In the genomic region with DNA sequence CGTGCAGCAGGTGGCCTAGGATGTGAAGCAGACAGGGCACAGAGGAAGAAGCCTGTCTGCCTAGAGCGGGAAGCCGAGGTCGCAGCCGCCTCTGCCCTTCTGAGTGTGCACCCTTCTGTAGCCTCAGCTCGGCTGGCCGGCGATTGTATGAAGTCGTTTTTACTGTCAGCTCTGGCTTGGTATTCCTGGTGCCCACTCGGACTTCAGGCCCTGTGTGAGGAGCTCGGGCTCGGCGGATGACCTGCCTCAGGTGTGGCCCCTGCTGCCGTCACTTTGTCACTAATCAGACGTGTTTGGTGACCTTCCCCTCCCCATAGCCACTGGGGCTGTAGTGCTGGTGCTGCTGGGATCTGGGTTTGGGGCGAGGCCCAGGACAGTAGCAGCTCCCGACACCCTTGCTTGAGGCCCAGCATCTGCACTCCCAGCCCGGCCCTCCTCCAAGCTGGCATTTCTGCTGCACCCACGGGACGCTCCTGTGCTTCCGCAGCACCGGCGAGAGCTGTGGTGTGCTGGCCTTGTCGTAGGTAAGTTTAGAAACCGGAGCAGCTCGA, we compare ENCODE assay signal across 13 cellular contexts. TPM values are rescaled to one million over a fixed set of nuclear protein-coding genes. Genes with fewer than 3 reads are reported as not detected.
A peak's percentile ranks its signal among the peaks of the same experiment; 100 is the strongest.
DNase-seq lines count a peak whose midpoint lies in the region; ATAC-seq, FAIRE-seq and TF ChIP-seq lines count a peak whose summit lies in the region.
"Had no signal": no experiment of that assay in that cellular context is flagged by ENCODE, and none has a peak within 500 bp of the region (broad histone marks: within the 10 kb centered on the region; RNA-seq: fewer than 3 reads in every experiment).

No MANE protein-coding gene starts in this region.

- H3K9ac ChIP-seq in NT2/D1 (ENCODE audit: insufficient read length, low read depth) (peak overlapping the region; percentile 38), H1 (replicated peaks in 1 of 4; ENCODE audit: extremely low read depth in 1 of 4, low read depth in 3 of 4, low read length in 3 of 4) (0 out of 7 replicates have a peak overlapping the region, but pooled peaks of 1 of the 4 experiments have one; percentile 6), stomach smooth muscle (ENCODE audit: low read length in 2 of 2) (peak overlapping the region; percentile 16 to 36)

- no peak for TF ChIP-seq EP300 in H1 (IDR thresholded peaks at IDR 0.05; ENCODE audit: borderline replicate concordance in 1 of 2, low read depth in 2 of 2, low read length in 2 of 2)

- no peak overlapping the region for H3K56ac ChIP-seq in H1 (replicated peaks; ENCODE audit: insufficient read length, low read depth, low read length)

- no peak overlapping the region for H3K23ac ChIP-seq in H1 (ENCODE audit: insufficient read length)

- H3K36me3 ChIP-seq in NT2/D1 (ENCODE audit: insufficient read depth, insufficient read length, low read length) (peaks cover 94% of the 10 kb centered on the region), H1 (ENCODE audit: control insufficient read depth in 2 of 4, insufficient read depth in 4 of 4, low read length in 3 of 4) (peaks cover 12 to 39% (median 22%) of the 10 kb centered on the region in 4 experiments), lower lobe of right lung (peaks cover 36% of the 10 kb centered on the region), stomach smooth muscle (ENCODE audit: control insufficient read depth in 2 of 2, insufficient read depth in 2 of 2, low read length in 2 of 2) (peaks cover 0 to 2% of the 10 kb centered on the region in 2 donors)

- H4K20me1 ChIP-seq in H1 (replicated peaks in 1 of 2; ENCODE audit: control insufficient read depth in 1 of 2, insufficient read depth in 2 of 2, low read length in 2 of 2), result peaks cover 19 to 47% of the 10 kb centered on the region in 2 experiments

- no peak overlapping the region for H2AFZ ChIP-seq in H1 (ENCODE audit: low read length)

- H3K4me1 ChIP-seq in NT2/D1 (ENCODE audit: insufficient read depth, insufficient read length) (peaks cover 40% of the 10 kb centered on the region), H1 (replicated peaks in 1 of 4; ENCODE audit: control insufficient read depth in 3 of 4, insufficient read depth in 4 of 4, low read length in 3 of 4) (no peaks in the 10 kb centered on the region), lower lobe of right lung (peaks cover 31% of the 10 kb centered on the region), stomach smooth muscle (ENCODE audit: control insufficient read depth, insufficient read depth, low read length) (peaks cover 71% of the 10 kb centered on the region)

- H3K79me1 ChIP-seq in H1 (ENCODE audit: low read depth, low read length), result peaks cover 24% of the 10 kb centered on the region

- H3K23me2 ChIP-seq in H1 (ENCODE audit: low read depth, low read length), result no peaks in the 10 kb centered on the region

- H2BK5ac ChIP-seq in H1 (ENCODE audit: low read depth, low read length), result no peak overlapping the region

- TF ChIP-seq CTCF in H1 (IDR thresholded peaks at IDR 0.05; ENCODE audit: control extremely low read depth in 1 of 3, insufficient read depth in 1 of 3, low read depth in 1 of 3, low read length in 3 of 3), result no peak
- TF ChIP-seq CTCF in lower lobe of right lung (IDR thresholded peaks at IDR 0.05), result no peak
- no peak for TF ChIP-seq CTCF in D721Med (IDR thresholded peaks at IDR 0.05; ENCODE audit: insufficient read depth, missing control alignments)

- H4K91ac ChIP-seq in H1 (replicated peaks; ENCODE audit: insufficient read length, low read length), result no peak overlapping the region

- TF ChIP-seq POLR2A in H1 (IDR thresholded peaks at IDR 0.05; ENCODE audit: control extremely low read depth in 1 of 2, low read depth in 2 of 2, low read length in 2 of 2), result no peak

- no peak overlapping the region for H2BK120ac ChIP-seq in H1 (replicated peaks; ENCODE audit: low read depth, low read length)

- FAIRE-seq in H1 (lab: Jason Lieb, UNC) (no peak), D721Med (lab: Jason Lieb, UNC) (no peak)

- DNase-seq in NT2/D1 (ENCODE audit: low read depth, low spot score) (no peak), H1 (ENCODE audit: low read depth in 1 of 2, low spot score in 2 of 2) (no peak), lower lobe of right lung (peak; percentile 47), D721Med (ENCODE audit: insufficient read length, low spot score) (no peak), NCI-H2107 (lab: John Stamatoyannopoulos, UW) (no peak)
- DNase-seq: activated naive CD4-positive, alpha-beta T cell; DMS79 treated with DMSO at 0.1 percent for 48 hours; NCI-H1694; NCI-H526 treated with DMSO at 0.1 percent for 48 hours had no signal

- no peak overlapping the region for H3K4ac ChIP-seq in H1 (replicated peaks; ENCODE audit: insufficient read length, low read depth, low read length)

- H3K9me3 ChIP-seq in NT2/D1 (ENCODE audit: insufficient read depth, low read length) (no peaks in the 10 kb centered on the region), H1 (ENCODE audit: insufficient read depth in 2 of 2, low read depth in 1 of 2, low read length in 1 of 2) (no peaks in the 10 kb centered on the region), lower lobe of right lung (no peaks in the 10 kb centered on the region), stomach smooth muscle (ENCODE audit: control insufficient read depth in 2 of 2, low read length in 2 of 2) (no peaks in the 10 kb centered on the region)

- H4K5ac ChIP-seq in H1 (ENCODE audit: insufficient read length, low read depth, low read length), result no peak overlapping the region

- H3K79me2 ChIP-seq in H1 (ENCODE audit: control insufficient read depth in 1 of 2, insufficient read depth in 2 of 2, low read length in 2 of 2), result peaks cover 0 to 57% of the 10 kb centered on the region in 2 experiments; a peak in 2 of 4 replicates

- POLR2A ChIA-PET in H1 (lab: Charles Lee; ENCODE audit: partially characterized antibody), result interaction anchor here (0.6 to 1.7 kb wide), 6 partner anchors 9 to 439 kb away, joined by 3 to 8 read pairs (median 3); no protein-coding TSS in a partner anchor

- H3K4me3 ChIP-seq in NT2/D1 (ENCODE audit: insufficient read length, low read depth) (no peak overlapping the region), H1 (ENCODE audit: extremely low read depth in 1 of 4, insufficient read depth in 2 of 4, low read depth in 3 of 4, low read length in 4 of 4) (no peak overlapping the region), lower lobe of right lung (no peak overlapping the region), stomach smooth muscle (ENCODE audit: low read length in 2 of 2) (peak overlapping the region in 1 of 2 donors; percentile 60)

- no peaks in the 10 kb centered on the region for H3K27me3 ChIP-seq in NT2/D1 (ENCODE audit: insufficient read depth, insufficient read length)
- no peaks in the 10 kb centered on the region for H3K27me3 ChIP-seq in H1 (replicated peaks in 1 of 4; ENCODE audit: control insufficient read depth in 3 of 4, extremely low read depth in 1 of 4, insufficient read depth in 3 of 4, low read length in 3 of 4)
- no peaks in the 10 kb centered on the region for H3K27me3 ChIP-seq in lower lobe of right lung (ENCODE audit: low read depth)
- H3K27me3 ChIP-seq in stomach smooth muscle (ENCODE audit: control insufficient read depth in 1 of 2, insufficient read depth in 2 of 2, low read length in 2 of 2), result no peaks in the 10 kb centered on the region

- CTCF ChIA-PET in H1 (lab: Charles Lee; ENCODE audit: partially characterized antibody), result interaction anchor here (0.7 to 3.4 kb wide), 6 partner anchors 8 to 181 kb away, joined by 3 to 19 read pairs (median 4); no protein-coding TSS in a partner anchor

- H3K18ac ChIP-seq in H1 (ENCODE audit: extremely low read depth, low read length), result no peak overlapping the region

- H4K8ac ChIP-seq in H1 (ENCODE audit: extremely low read depth, insufficient read depth, low read length), result peak overlapping the region; percentile 83

- 87% methylated on average over 23 of the region's 26 CpGs; no CpG with 5 or more reads in 1 of the 2 experiments for WGBS in H1 (ENCODE audit: extremely low coverage in 1 of 2, insufficient coverage in 1 of 2, insufficient read length in 1 of 2, insufficient replicate concordance in 2 of 2, low coverage in 1 of 2, low lambda C conversion rate in 2 of 2, missing lambda C conversion rate in 1 of 2), 2 experiments

- no peak for ATAC-seq in lower lobe of right lung
- no peak for ATAC-seq in GM18861 (IDR thresholded peaks at IDR 0.05; ENCODE audit: unreplicated experiment)
- ATAC-seq in HG03175 (IDR thresholded peaks at IDR 0.05; ENCODE audit: unreplicated experiment), result no peak

- H3K4me2 ChIP-seq in H1 (ENCODE audit: insufficient read depth in 1 of 2, low read depth in 2 of 2, low read length in 2 of 2), result no peak overlapping the region

- intact Hi-C loops in lower lobe of right lung (cut with DNase I), result no loop called here

- no peak overlapping the region for H2BK15ac ChIP-seq in H1 (ENCODE audit: low read length)

- H2AK5ac ChIP-seq in H1 (ENCODE audit: low read depth, low read length), result no peak overlapping the region

- H3K27ac ChIP-seq in H1 (ENCODE audit: low read depth, low read length), result no peak overlapping the region
- peak overlapping the region; percentile 84 for H3K27ac ChIP-seq in lower lobe of right lung
- H3K27ac ChIP-seq in stomach smooth muscle (ENCODE audit: low read length), result peak overlapping the region; percentile 85

- H2BK20ac ChIP-seq in H1 (ENCODE audit: low read length), result no peak overlapping the region

- H3K14ac ChIP-seq in H1 (ENCODE audit: insufficient read length), result no peak overlapping the region

- no peak overlapping the region for H2BK12ac ChIP-seq in H1 (ENCODE audit: low read depth, low read length)

- TF ChIP-seq RAD21 in H1 (IDR thresholded peaks at IDR 0.05 in 1 of 2, conservative IDR thresholded peaks at IDR 0.05 in 1 of 2; ENCODE audit: low read depth in 2 of 2, low read length in 2 of 2), result no peak

RNA-seq across cellular contexts. Expression of gene SLX9, which starts 18.1 kb away (rescaled TPM):
- total RNA-seq in H1 (2021; fragmentation: NEBNext Ultra II Directional; extraction: Animal tissue kit (Norgen Biotek cat#: 25700)), result 57.3 and 64.1 TPM in 2 replicates
- polyA plus RNA-seq in H1 (2011; rRNA removed), result 17.7 and 34.6 TPM in 2 replicates
- 43.7 TPM for polyA plus RNA-seq in H1 (2011; cell fraction: cytosol; rRNA removed)
- 28.5 TPM for polyA plus RNA-seq in H1 (2011; cell fraction: nucleus; rRNA removed)
- polyA plus RNA-seq in H1 (2012, experiment 1 of 2), result 20.8 to 42.4 TPM (median 39.1 TPM) in 4 replicates
- 28.1 TPM for polyA plus RNA-seq in H1 (2012, experiment 2 of 2)
- polyA plus RNA-seq in H1 (2013, experiment 1 of 2), result 28.3 TPM
- 30.5 TPM for polyA plus RNA-seq in H1 (2013, experiment 2 of 2)
- 5.9 and 6.3 TPM in 2 replicates for polyA minus RNA-seq in H1 (2011; rRNA and poly(A)+ RNA removed)
- polyA minus RNA-seq in H1 (2011; cell fraction: cytosol; rRNA and poly(A)+ RNA removed), result 28.0 TPM
- polyA minus RNA-seq in H1 (2011; cell fraction: nucleus; rRNA and poly(A)+ RNA removed), result 8.6 TPM
- total RNA-seq in lower lobe of right lung, result 15.7 TPM

RNA-seq across cellular contexts. Expression of gene ITGB2, which starts 37.3 kb away (rescaled TPM):
- total RNA-seq in H1 (2021; fragmentation: NEBNext Ultra II Directional; extraction: Animal tissue kit (Norgen Biotek cat#: 25700)), result 0.24 and 0.36 TPM in 2 replicates
- polyA plus RNA-seq in H1 (2011; rRNA removed), result 0.63 and 0.89 TPM in 2 replicates
- polyA plus RNA-seq in H1 (2011; cell fraction: cytosol; rRNA removed), result 0.76 TPM
- polyA plus RNA-seq in H1 (2011; cell fraction: nucleus; rRNA removed), result 1.6 TPM
- polyA plus RNA-seq in H1 (2012, experiment 1 of 2), result 0.40 to 0.58 TPM (median 0.48 TPM) in 4 replicates
- polyA plus RNA-seq in H1 (2012, experiment 2 of 2), result 0.49 TPM
- 0.26 TPM for polyA plus RNA-seq in H1 (2013, experiment 1 of 2)
- 0.52 TPM for polyA plus RNA-seq in H1 (2013, experiment 2 of 2)
- 0.25 and 0.27 TPM in 2 replicates for polyA minus RNA-seq in H1 (2011; rRNA and poly(A)+ RNA removed)
- not detected for polyA minus RNA-seq in H1 (2011; cell fraction: cytosol; rRNA and poly(A)+ RNA removed)
- 0.70 TPM for polyA minus RNA-seq in H1 (2011; cell fraction: nucleus; rRNA and poly(A)+ RNA removed)
- 468 TPM for total RNA-seq in lower lobe of right lung
- polyA plus RNA-seq: BJ had no signal

Comparison
In these comparisons a context has a peak if more than half of its experiments do, and no peak if none do; other contexts are left out.
1. RNA of gene ITGB2, which starts 37.3 kb away (total RNA-seq): 468 TPM in lower lobe of right lung (single experiment); 0.24 to 0.36 TPM in H1; every median in the first group is over 100 times any median in the second.